1 cellular context compared by ENCODE assay signal in the genomic region with DNA sequence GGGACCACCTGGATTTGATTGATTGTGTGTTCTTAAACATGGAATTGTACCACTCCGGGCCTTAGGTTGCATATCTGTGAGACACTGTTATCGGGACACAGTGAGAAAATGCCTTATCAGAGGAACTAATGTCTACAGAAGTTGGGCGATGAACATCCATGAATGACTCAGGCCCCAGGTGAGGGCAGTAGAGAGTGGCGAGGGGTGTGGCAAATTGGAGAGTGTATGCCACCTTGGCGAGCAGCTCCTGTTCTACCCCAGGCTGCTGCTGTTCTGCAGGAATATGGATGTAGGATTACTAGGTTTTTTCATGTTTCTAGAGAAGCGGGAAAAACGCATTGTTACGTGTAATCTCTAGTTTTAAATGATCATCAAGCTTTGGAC.
TF ChIP-seq lines count a peak whose summit lies in the region.

No MANE protein-coding gene starts in this region.

TF ChIP-seq in H1, 55 proteins besides CTCF, POLR2A, EP300 and RAD21 (continued from another document):
- TF ChIP-seq, protein P1, sequence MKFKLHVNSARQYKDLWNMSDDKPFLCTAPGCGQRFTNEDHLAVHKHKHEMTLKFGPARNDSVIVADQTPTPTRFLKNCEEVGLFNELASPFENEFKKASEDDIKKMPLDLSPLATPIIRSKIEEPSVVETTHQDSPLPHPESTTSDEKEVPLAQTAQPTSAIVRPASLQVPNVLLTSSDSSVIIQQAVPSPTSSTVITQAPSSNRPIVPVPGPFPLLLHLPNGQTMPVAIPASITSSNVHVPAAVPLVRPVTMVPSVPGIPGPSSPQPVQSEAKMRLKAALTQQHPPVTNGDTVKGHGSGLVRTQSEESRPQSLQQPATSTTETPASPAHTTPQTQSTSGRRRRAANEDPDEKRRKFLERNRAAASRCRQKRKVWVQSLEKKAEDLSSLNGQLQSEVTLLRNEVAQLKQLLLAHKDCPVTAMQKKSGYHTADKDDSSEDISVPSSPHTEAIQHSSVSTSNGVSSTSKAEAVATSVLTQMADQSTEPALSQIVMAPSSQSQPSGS (IDR thresholded peaks at IDR 0.05; ENCODE audit: low read length) = no peak
- TF ChIP-seq MAFK (IDR thresholded peaks at IDR 0.05; ENCODE audit: low read depth, low read length) (no peak), RXRA (IDR thresholded peaks at IDR 0.05; ENCODE audit: insufficient read depth, low read depth, low read length) (no peak), ZNF274 (IDR thresholded peaks at IDR 0.05; ENCODE audit: borderline replicate concordance, extremely low read depth, low read length) (no peak)
